1 cellular context compared by ENCODE assay signal in the genomic region with DNA sequence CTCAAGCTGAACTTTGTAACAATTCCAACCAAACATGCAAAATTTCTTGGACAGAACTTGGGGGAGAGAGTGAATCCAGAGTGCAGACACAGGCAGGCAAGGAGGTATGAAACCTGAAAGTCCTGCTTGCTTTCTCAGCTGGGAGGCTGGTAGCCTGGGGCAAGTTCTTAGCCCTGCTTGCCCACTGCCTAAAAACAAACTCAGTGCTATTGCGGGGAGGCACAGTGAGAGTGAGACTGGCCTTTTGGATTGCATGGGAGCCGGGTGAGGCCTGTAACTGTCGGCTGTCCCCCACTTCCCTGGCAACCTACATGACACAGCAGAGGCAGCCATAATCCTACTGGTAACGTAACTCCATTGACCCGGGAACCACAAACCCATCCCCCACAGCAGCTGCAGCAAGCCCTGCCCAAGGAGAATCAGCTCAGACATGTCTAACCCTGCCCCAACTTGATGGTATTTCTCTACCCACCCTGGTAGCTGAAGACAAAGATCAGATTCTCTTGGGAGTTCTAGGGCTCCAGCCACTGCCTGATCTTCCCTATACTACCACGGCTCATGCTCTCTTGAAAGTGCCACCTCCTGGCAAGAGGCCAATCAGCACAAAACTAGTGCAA.
TF ChIP-seq lines count a peak whose summit lies in the region.

No MANE protein-coding gene starts in this region.

TF ChIP-seq in WTC11, 78 proteins besides CTCF, POLR2A, EP300 and RAD21 (continued from another document):
- TF ChIP-seq ZNF416 (CRISPR knock-in tag; IDR thresholded peaks at IDR 0.05), result no peak
- TF ChIP-seq, protein P1, sequence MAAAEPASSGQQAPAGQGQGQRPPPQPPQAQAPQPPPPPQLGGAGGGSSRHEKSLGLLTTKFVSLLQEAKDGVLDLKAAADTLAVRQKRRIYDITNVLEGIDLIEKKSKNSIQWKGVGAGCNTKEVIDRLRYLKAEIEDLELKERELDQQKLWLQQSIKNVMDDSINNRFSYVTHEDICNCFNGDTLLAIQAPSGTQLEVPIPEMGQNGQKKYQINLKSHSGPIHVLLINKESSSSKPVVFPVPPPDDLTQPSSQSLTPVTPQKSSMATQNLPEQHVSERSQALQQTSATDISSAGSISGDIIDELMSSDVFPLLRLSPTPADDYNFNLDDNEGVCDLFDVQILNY (CRISPR knock-in tag; IDR thresholded peaks at IDR 0.05), result no peak
- TF ChIP-seq RORB (CRISPR knock-in tag; IDR thresholded peaks at IDR 0.05), result no peak
- TF ChIP-seq, protein P2, sequence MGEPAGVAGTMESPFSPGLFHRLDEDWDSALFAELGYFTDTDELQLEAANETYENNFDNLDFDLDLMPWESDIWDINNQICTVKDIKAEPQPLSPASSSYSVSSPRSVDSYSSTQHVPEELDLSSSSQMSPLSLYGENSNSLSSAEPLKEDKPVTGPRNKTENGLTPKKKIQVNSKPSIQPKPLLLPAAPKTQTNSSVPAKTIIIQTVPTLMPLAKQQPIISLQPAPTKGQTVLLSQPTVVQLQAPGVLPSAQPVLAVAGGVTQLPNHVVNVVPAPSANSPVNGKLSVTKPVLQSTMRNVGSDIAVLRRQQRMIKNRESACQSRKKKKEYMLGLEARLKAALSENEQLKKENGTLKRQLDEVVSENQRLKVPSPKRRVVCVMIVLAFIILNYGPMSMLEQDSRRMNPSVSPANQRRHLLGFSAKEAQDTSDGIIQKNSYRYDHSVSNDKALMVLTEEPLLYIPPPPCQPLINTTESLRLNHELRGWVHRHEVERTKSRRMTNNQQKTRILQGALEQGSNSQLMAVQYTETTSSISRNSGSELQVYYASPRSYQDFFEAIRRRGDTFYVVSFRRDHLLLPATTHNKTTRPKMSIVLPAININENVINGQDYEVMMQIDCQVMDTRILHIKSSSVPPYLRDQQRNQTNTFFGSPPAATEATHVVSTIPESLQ (CRISPR knock-in tag; IDR thresholded peaks at IDR 0.05), result no peak
- TF ChIP-seq, protein P3, sequence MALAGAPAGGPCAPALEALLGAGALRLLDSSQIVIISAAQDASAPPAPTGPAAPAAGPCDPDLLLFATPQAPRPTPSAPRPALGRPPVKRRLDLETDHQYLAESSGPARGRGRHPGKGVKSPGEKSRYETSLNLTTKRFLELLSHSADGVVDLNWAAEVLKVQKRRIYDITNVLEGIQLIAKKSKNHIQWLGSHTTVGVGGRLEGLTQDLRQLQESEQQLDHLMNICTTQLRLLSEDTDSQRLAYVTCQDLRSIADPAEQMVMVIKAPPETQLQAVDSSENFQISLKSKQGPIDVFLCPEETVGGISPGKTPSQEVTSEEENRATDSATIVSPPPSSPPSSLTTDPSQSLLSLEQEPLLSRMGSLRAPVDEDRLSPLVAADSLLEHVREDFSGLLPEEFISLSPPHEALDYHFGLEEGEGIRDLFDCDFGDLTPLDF (CRISPR knock-in tag; IDR thresholded peaks at IDR 0.05), result no peak
- TF ChIP-seq, protein P4, sequence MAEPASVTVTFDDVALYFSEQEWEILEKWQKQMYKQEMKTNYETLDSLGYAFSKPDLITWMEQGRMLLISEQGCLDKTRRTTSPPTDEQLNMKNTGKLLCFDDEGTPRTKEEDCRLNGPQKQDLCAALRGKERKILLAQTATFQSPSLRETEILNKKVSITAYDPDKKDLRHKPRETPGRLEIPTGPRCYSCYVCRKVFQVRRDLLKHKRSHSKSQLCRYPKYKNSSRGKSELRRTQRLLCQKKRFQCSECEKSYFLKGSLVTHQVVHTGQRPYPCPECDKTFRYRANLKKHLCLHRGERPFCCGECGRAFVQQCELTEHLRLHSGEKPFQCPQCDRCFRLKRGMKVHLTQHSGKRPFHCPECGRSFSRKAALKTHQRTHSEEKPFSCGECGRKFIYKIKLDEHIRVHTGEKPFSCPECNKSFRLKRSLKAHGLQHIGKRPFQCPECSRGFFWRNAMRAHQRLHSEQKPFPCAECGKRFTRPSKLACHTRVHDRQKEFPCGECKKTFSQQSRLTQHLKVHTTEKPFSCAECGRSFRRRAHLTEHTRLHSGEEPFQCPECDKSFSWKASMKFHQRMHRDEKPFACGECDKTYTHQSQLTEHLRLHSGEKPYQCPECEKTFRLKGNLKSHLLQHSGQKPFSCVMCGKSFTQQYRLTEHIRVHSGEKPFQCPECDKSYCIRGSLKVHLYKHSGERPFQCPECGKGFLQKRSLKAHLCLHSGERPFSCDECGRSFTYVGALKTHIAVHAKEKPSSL (CRISPR knock-in tag; conservative IDR thresholded peaks at IDR 0.05), result no peak
- TF ChIP-seq, protein P5, sequence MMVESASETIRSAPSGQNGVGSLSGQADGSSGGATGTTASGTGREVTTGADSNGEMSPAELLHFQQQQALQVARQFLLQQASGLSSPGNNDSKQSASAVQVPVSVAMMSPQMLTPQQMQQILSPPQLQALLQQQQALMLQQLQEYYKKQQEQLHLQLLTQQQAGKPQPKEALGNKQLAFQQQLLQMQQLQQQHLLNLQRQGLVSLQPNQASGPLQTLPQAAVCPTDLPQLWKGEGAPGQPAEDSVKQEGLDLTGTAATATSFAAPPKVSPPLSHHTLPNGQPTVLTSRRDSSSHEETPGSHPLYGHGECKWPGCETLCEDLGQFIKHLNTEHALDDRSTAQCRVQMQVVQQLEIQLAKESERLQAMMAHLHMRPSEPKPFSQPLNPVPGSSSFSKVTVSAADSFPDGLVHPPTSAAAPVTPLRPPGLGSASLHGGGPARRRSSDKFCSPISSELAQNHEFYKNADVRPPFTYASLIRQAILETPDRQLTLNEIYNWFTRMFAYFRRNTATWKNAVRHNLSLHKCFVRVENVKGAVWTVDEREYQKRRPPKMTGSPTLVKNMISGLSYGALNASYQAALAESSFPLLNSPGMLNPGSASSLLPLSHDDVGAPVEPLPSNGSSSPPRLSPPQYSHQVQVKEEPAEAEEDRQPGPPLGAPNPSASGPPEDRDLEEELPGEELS (CRISPR knock-in tag; IDR thresholded peaks at IDR 0.05), result no peak
- TF ChIP-seq FOXP1 (CRISPR knock-in tag; IDR thresholded peaks at IDR 0.05; ENCODE audit: borderline replicate concordance), result no peak
- TF ChIP-seq CREB1 (CRISPR knock-in tag; IDR thresholded peaks at IDR 0.05), result no peak
- no peak for TF ChIP-seq TCF7 (CRISPR knock-in tag; IDR thresholded peaks at IDR 0.05; ENCODE audit: low read depth)
- TF ChIP-seq KAT7 (CRISPR knock-in tag; IDR thresholded peaks at IDR 0.05; ENCODE audit: borderline replicate concordance), result no peak
- TF ChIP-seq ZNF396 (CRISPR knock-in tag; IDR thresholded peaks at IDR 0.05; ENCODE audit: borderline replicate concordance), result no peak
